In the genomic region with DNA sequence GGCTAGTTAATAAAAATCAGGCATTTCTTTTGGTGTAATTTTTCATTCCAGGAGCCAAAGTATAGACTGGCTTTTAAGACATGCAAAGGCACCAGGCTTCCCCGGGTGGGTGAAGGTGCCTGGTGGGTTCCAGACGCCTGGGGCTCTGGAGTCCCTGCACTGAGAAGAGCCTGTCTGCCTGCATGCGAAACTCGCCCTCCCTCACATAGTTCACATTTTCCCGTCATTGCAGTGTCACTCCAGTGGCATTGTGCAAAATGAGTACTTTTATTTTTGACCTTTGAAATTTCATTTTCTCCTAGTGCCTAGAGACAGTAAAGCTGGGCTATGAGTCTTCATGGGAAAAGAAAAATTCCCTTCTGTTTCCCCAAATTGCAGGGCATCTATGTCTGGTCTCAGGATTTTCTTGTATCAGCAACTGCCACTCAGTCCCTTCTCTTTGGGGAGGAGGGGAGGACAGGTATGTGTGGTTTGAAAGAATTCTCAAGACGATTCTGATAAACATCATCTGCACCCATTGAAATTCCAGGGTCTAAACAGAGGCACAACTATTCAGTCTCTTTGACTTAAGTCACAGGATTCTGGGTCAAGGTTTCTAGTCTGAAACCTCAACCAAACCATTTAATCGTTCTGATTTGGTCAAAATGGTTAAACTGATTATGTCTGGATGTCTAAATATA, we compare ENCODE assay signal across 23 cellular contexts.
A peak's percentile ranks its signal among the peaks of the same experiment; 100 is the strongest.
DNase-seq lines count a peak whose midpoint lies in the region; ATAC-seq, FAIRE-seq and TF ChIP-seq lines count a peak whose summit lies in the region.
"Had no signal": no experiment of that assay in that cellular context is flagged by ENCODE, and none has a peak within 500 bp of the region (broad histone marks: within the 10 kb centered on the region; RNA-seq: fewer than 3 reads in every experiment).

No MANE protein-coding gene starts in this region.

- DNase-seq in M059J (ENCODE audit: low read depth), result peak; percentile 22
- DNase-seq in K562 (ENCODE audit: extremely low read depth in 1 of 4, low spot score in 3 of 4), result no peak
- no peak for DNase-seq in endothelial cell (ENCODE audit: low spot score)
- DNase-seq in activated gamma-delta T cell (lab: John Stamatoyannopoulos, UW), result no peak
- no peak for DNase-seq in NCI-H1105 (lab: John Stamatoyannopoulos, UW)
- DNase-seq: DMS53, H7, HFFc6, KG1, NCI-H1105 treated with DMSO at 0.1 percent for 48 hours, NCI-H1694, NCI-H2081, NCI-H2171 treated with DMSO at 0.1 percent for 48 hours, NCI-H524 treated with DMSO at 0.1 percent for 48 hours, NCI-H82, OCI-M1 had no signal

- no peak for FAIRE-seq in K562 (lab: Jason Lieb, UNC)
- FAIRE-seq: D721Med, RCC 7860 had no signal

- no peaks in the 10 kb centered on the region for H3K36me3 ChIP-seq in K562 (ENCODE audit: control insufficient read depth, insufficient read depth, low read length)
- no peaks in the 10 kb centered on the region for H3K36me3 ChIP-seq in subcutaneous abdominal adipose tissue (ENCODE audit: control insufficient read depth in 5 of 5, insufficient read depth in 5 of 5, low read length in 5 of 5)
- H3K36me3 ChIP-seq: BE2C, SJSA1 had no signal

- in situ Hi-C loops in K562 (cut with MboI), result no loop called here

- WGBS in K562 (ENCODE audit: insufficient coverage, low coverage, missing lambda C conversion rate), result 31% methylated on average over 7 of the region's 7 CpGs

- intact Hi-C loops in K562 (cut with micrococcal nuclease), result no loop called here

- no peaks in the 10 kb centered on the region for H4K20me1 ChIP-seq in K562 (replicated peaks; ENCODE audit: control insufficient read depth, insufficient read depth, low read length)

- H3K9me1 ChIP-seq in K562 (ENCODE audit: control insufficient read depth, insufficient read depth, low read length), result no peaks in the 10 kb centered on the region

- no peak for TF ChIP-seq RAD21 in K562 (CRISPR knock-in tag; conservative IDR thresholded peaks at IDR 0.05 in 1 of 2, IDR thresholded peaks at IDR 0.05 in 1 of 2)

- H3K27me3 Mint-ChIP-seq in nephron (ENCODE audit: low read depth), result no peaks in the 10 kb centered on the region
- H3K27me3 Mint-ChIP-seq in endothelial cell (ENCODE audit: unreplicated experiment), result no peaks in the 10 kb centered on the region

- H3K4me1 Mint-ChIP-seq in nephron (peaks cover 29% of the 10 kb centered on the region), endothelial cell (ENCODE audit: unreplicated experiment) (no peaks in the 10 kb centered on the region)

- POLR2A ChIA-PET in K562 (lab: Yijun Ruan, JAX), result interaction anchor here (1.2 kb wide), 1 partner anchor 17 kb away, joined by 4 read pairs; no protein-coding TSS in a partner anchor

- no peaks in the 10 kb centered on the region for H3K79me2 ChIP-seq in K562 (ENCODE audit: control insufficient read depth, insufficient read depth, low read length)

- H3K27ac Mint-ChIP-seq in nephron (peak overlapping the region in 2 of 3 experiments; percentile 84 to 88), endothelial cell (ENCODE audit: unreplicated experiment) (no peak overlapping the region)
- H3K27ac Mint-ChIP-seq: HFFc6 had no signal

- CTCF ChIA-PET in K562 (lab: Yijun Ruan, JAX; ENCODE audit: low intra/inter-chr PET ratio), result no interaction called here

- H3K27ac ChIP-seq in K562 (ENCODE audit: extremely low read depth, low read depth, low read length), result no peak overlapping the region
- H3K27ac ChIP-seq in subcutaneous abdominal adipose tissue (ENCODE audit: low read depth, low read length), result peak overlapping the region; percentile 59
- H3K27ac ChIP-seq: SJSA1 had no signal

- peaks cover 0 to 5% of the 10 kb centered on the region in 2 experiments; a peak in 2 of 5 replicates for H3K4me1 ChIP-seq in K562 (replicated peaks in 1 of 2; ENCODE audit: control insufficient read depth in 2 of 2, insufficient read depth in 2 of 2, low read length in 2 of 2)
- peaks cover 0 to 26% (median 12%) of the 10 kb centered on the region in 5 donors for H3K4me1 ChIP-seq in subcutaneous abdominal adipose tissue (ENCODE audit: control insufficient read depth in 5 of 5, insufficient read depth in 5 of 5, low read length in 5 of 5)
- H3K4me1 ChIP-seq: BE2C, SJSA1 had no signal

- no TSS peak for BruUV-seq in K562 (replicated peaks; lab: Mats Ljungman, UMichigan)

- H3K27me3 ChIP-seq in K562 (ENCODE audit: control insufficient read depth in 2 of 2, insufficient read depth in 2 of 2, low read length in 2 of 2), result no peaks in the 10 kb centered on the region; a peak in 1 of 5 replicates
- H3K27me3 ChIP-seq in subcutaneous abdominal adipose tissue (ENCODE audit: control insufficient read depth in 5 of 5, insufficient read depth in 4 of 5, low read length in 5 of 5), result no peaks in the 10 kb centered on the region
- H3K27me3 ChIP-seq: BE2C, SJSA1 had no signal

- TF ChIP-seq EP300 in K562 (IDR thresholded peaks at IDR 0.05; ENCODE audit: low read length), result no peak

- H3K9me3 ChIP-seq in K562 (replicated peaks; ENCODE audit: control insufficient read depth, insufficient read depth, low read depth, low read length), result no peaks in the 10 kb centered on the region
- no peaks in the 10 kb centered on the region for H3K9me3 ChIP-seq in subcutaneous abdominal adipose tissue (ENCODE audit: control insufficient read depth in 5 of 5, low read length in 5 of 5)
- H3K9me3 ChIP-seq: BE2C, SJSA1 had no signal

- no peak for ATAC-seq in K562
- ATAC-seq: Right ventricle myocardium inferior had no signal

- H3K4me3 ChIP-seq in K562, result no peak overlapping the region
- H3K4me3 ChIP-seq in subcutaneous abdominal adipose tissue (ENCODE audit: low read depth in 1 of 5, low read length in 5 of 5), result no peak overlapping the region
- H3K4me3 ChIP-seq: SJSA1 had no signal

- TF ChIP-seq CTCF in K562 (IDR thresholded peaks at IDR 0.05 in 2 of 3, conservative IDR thresholded peaks at IDR 0.05 in 1 of 3; ENCODE audit: insufficient read depth in 2 of 3, low read depth in 1 of 3, low read length in 3 of 3) (no peak), nephron (IDR thresholded peaks at IDR 0.05; ENCODE audit: unreplicated experiment in 3 of 3) (no peak), endothelial cell (IDR thresholded peaks at IDR 0.05; ENCODE audit: unreplicated experiment) (no peak)

- no peak for TF ChIP-seq POLR2A in K562 (conservative IDR thresholded peaks at IDR 0.05)

- H3K9me3 Mint-ChIP-seq in nephron, result no peaks in the 10 kb centered on the region
- H3K9me3 Mint-ChIP-seq in endothelial cell (ENCODE audit: unreplicated experiment), result no peaks in the 10 kb centered on the region
- H3K9me3 Mint-ChIP-seq: HFFc6 had no signal

- H3K4me3 Mint-ChIP-seq in nephron (no peak overlapping the region), endothelial cell (ENCODE audit: unreplicated experiment) (no peak overlapping the region)
- H3K4me3 Mint-ChIP-seq: HFFc6 had no signal

- H3K36me3 Mint-ChIP-seq in nephron (ENCODE audit: low read depth), result no peaks in the 10 kb centered on the region
- no peaks in the 10 kb centered on the region for H3K36me3 Mint-ChIP-seq in endothelial cell (ENCODE audit: low read depth, unreplicated experiment)

- H3K9ac ChIP-seq in K562 (ENCODE audit: insufficient read depth in 1 of 2, low read depth in 2 of 2, low read length in 2 of 2) (no peak overlapping the region), subcutaneous abdominal adipose tissue (ENCODE audit: low read length in 5 of 5) (peak overlapping the region in 2 of 5 donors; percentile 8 to 52)

- H3K4me2 ChIP-seq in K562 (ENCODE audit: insufficient read depth, low read length), result no peak overlapping the region

- H2AFZ ChIP-seq in K562 (ENCODE audit: low read depth, low read length), result 0 out of 2 replicates have a peak overlapping the region, but pooled peaks have one; percentile 39

TF ChIP-seq in K562, 482 proteins besides CTCF, POLR2A, EP300 and RAD21 (continues in another document):
- TF ChIP-seq SPI1 (IDR thresholded peaks at IDR 0.05; ENCODE audit: borderline replicate concordance, low read depth, low read length) (no peak), ESRRB (CRISPR knock-in tag; IDR thresholded peaks at IDR 0.05; ENCODE audit: borderline replicate concordance) (no peak), CBFB (CRISPR knock-in tag; IDR thresholded peaks at IDR 0.05) (no peak), SRSF3 (IDR thresholded peaks at IDR 0.05; ENCODE audit: insufficient read depth, low read length) (no peak), NCOA6 (IDR thresholded peaks at IDR 0.05) (no peak), RBM17 (IDR thresholded peaks at IDR 0.05; ENCODE audit: borderline replicate concordance, low read depth, low read length) (no peak), CXXC5 (CRISPR knock-in tag; IDR thresholded peaks at IDR 0.05) (no peak), KDM4B (IDR thresholded peaks at IDR 0.05; ENCODE audit: borderline replicate concordance in 2 of 2, low read depth in 1 of 2) (no peak), ZNF263 (CRISPR knock-in tag; IDR thresholded peaks at IDR 0.05; ENCODE audit: borderline replicate concordance) (no peak), FOXP4 (CRISPR knock-in tag; IDR thresholded peaks at IDR 0.05; ENCODE audit: borderline replicate concordance) (no peak), ZNF384 (IDR thresholded peaks at IDR 0.05; ENCODE audit: low read depth, low read length) (no peak)
- TF ChIP-seq, protein P1, sequence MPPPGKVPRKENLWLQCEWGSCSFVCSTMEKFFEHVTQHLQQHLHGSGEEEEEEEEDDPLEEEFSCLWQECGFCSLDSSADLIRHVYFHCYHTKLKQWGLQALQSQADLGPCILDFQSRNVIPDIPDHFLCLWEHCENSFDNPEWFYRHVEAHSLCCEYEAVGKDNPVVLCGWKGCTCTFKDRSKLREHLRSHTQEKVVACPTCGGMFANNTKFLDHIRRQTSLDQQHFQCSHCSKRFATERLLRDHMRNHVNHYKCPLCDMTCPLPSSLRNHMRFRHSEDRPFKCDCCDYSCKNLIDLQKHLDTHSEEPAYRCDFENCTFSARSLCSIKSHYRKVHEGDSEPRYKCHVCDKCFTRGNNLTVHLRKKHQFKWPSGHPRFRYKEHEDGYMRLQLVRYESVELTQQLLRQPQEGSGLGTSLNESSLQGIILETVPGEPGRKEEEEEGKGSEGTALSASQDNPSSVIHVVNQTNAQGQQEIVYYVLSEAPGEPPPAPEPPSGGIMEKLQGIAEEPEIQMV (tag; conservative IDR thresholded peaks at IDR 0.05; ENCODE audit: low read depth), result no peak
